In the genomic region with DNA sequence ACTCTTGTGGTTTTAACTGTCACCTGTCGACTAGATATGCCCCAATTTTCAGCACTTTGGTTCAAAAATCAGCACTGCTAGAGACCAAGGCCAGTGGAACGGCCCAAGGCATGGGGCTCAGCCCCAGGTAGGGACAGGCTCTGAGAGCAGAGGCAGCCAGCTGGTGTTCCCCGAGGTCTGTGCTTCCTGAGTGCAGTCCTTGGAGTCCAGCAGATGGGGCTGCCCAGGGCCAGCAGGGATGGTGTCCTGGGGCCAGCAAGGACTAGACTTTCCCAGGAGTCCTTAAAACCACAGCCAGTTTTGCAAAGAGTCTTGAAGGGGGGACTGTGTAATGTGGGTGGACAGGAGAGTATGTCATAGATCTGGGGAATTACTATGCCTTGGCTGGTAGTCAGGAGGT, we compare ENCODE assay signal across 25 cellular contexts. TPM values are rescaled to one million over a fixed set of nuclear protein-coding genes. Genes with fewer than 3 reads are reported as not detected.
DNase-seq lines count a peak whose midpoint lies in the region; ATAC-seq, FAIRE-seq and TF ChIP-seq lines count a peak whose summit lies in the region.
"Had no signal": no experiment of that assay in that cellular context is flagged by ENCODE, and none has a peak within 500 bp of the region (broad histone marks: within the 10 kb centered on the region; RNA-seq: fewer than 3 reads in every experiment).

No MANE protein-coding gene starts in this region.

- intact Hi-C loops in HepG2 (cut with micrococcal nuclease; ENCODE audit: unreplicated experiment) (no loop called here), right lobe of liver (cut with DNase I) (no loop called here)

- no peak overlapping the region for H2AFZ ChIP-seq in HepG2 (ENCODE audit: low read length)

- H3K9ac ChIP-seq in HepG2 (ENCODE audit: insufficient read depth, low read depth, low read length), result no peak overlapping the region

- TF ChIP-seq RAD21 in HepG2 (CRISPR knock-in tag; IDR thresholded peaks at IDR 0.05), result no peak

- H3K36me3 ChIP-seq in HepG2 (replicated peaks in 1 of 2; ENCODE audit: control insufficient read depth in 1 of 2, insufficient read depth in 2 of 2, low read length in 2 of 2) (no peaks in the 10 kb centered on the region), right lobe of liver (no peaks in the 10 kb centered on the region)

- no TSS peak for BruUV-seq in HepG2 (replicated peaks; lab: Mats Ljungman, UMichigan)

- no peak for FAIRE-seq in HepG2 (lab: Jason Lieb, UNC)
- FAIRE-seq: GM19239, H1 had no signal

- no peaks in the 10 kb centered on the region for H4K20me1 ChIP-seq in HepG2 (ENCODE audit: insufficient read depth, low read length)

- TF ChIP-seq CTCF in HepG2 (CRISPR knock-in tag; IDR thresholded peaks at IDR 0.05) (no peak), right lobe of liver (IDR thresholded peaks at IDR 0.05) (no peak), fibroblast of mammary gland (conservative IDR thresholded peaks at IDR 0.05; ENCODE audit: control insufficient read depth, insufficient read depth, low read depth, low read length) (no peak)

- TF ChIP-seq EP300 in HepG2 (IDR thresholded peaks at IDR 0.05; ENCODE audit: low read depth in 2 of 2, low read length in 2 of 2) (no peak), HepG2 (CRISPR knock-in tag; IDR thresholded peaks at IDR 0.05; ENCODE audit: borderline replicate concordance) (no peak)

- POLR2A ChIA-PET in HepG2 (lab: Yijun Ruan, JAX), result no interaction called here

- H3K79me2 ChIP-seq in HepG2 (ENCODE audit: insufficient read depth, low read length), result no peaks in the 10 kb centered on the region

- WGBS in HepG2 (ENCODE audit: low lambda C conversion rate), result 2% methylated on average over 3 of the region's 3 CpGs
- WGBS in right lobe of liver (ENCODE audit: insufficient coverage, low coverage, low lambda C conversion rate, missing lambda C conversion rate), result 44% methylated on average over 1 of the region's 3 CpGs

- TF ChIP-seq POLR2A in HepG2 (IDR thresholded peaks at IDR 0.05; ENCODE audit: insufficient read depth in 1 of 2, low read depth in 2 of 2, low read length in 2 of 2) (no peak), right lobe of liver (IDR thresholded peaks at IDR 0.05) (no peak)

- H3K9me3 ChIP-seq in HepG2 (ENCODE audit: low read length) (no peaks in the 10 kb centered on the region), right lobe of liver (no peaks in the 10 kb centered on the region)

- H3K27ac ChIP-seq in HepG2 (ENCODE audit: extremely low read length, insufficient read depth, low read length) (no peak overlapping the region), right lobe of liver (no peak overlapping the region)
- H3K27ac ChIP-seq: RWPE1 had no signal

- peaks cover 9% of the 10 kb centered on the region; the same call in 1 of the 2 replicates for H3K4me1 ChIP-seq in HepG2 (ENCODE audit: insufficient read depth, low read length)
- no peaks in the 10 kb centered on the region for H3K4me1 ChIP-seq in right lobe of liver

- H3K4me2 ChIP-seq in HepG2 (ENCODE audit: low read depth, low read length), result no peak overlapping the region

- no peak for DNase-seq in HepG2 (ENCODE audit: low spot score)
- no peak for DNase-seq in right lobe of liver
- peak; percentile 10 for DNase-seq in GM04504 (ENCODE audit: low read depth)
- peak; percentile 8 for DNase-seq in fibroblast of mammary gland (ENCODE audit: low read depth)
- no peak for DNase-seq in NCI-H2171 (lab: John Stamatoyannopoulos, UW)
- DNase-seq: C1 segment of cervical spinal cord; CD8-positive, alpha-beta T cell; EL; GF-D8; Kasumi-1; MM.1S; NCI-H1048; NCI-H1436; NCI-H187 treated with DMSO at 0.1 percent for 48 hours; NCI-H2227 treated with DMSO at 0.1 percent for 48 hours; NCI-H510A; NK-92 treated with Interleukin-12 subunit alpha and Interleukin-12 subunit beta, amount 100 ng/mL, for 24 hours; SIG-M5 had no signal

- in situ Hi-C loops in HepG2 (cut with HindIII; ENCODE audit: extremely low pct_ligation_motif_present, low pct_unique_long_range_greater_than_20kb), result no loop called here

- peak; percentile 55; the same call in 2 of the 3 replicates for ATAC-seq in HepG2
- ATAC-seq in right lobe of liver, result no peak
- no peak for ATAC-seq in HG03469 (IDR thresholded peaks at IDR 0.05; ENCODE audit: unreplicated experiment)
- ATAC-seq in HG03460 (IDR thresholded peaks at IDR 0.05; ENCODE audit: unreplicated experiment), result no peak
- ATAC-seq: CD8-positive, alpha-beta T cell; HCT116 had no signal

- no peak overlapping the region for H3K4me3 ChIP-seq in HepG2 (replicated peaks in 1 of 3; ENCODE audit: insufficient read depth in 1 of 3, low read depth in 2 of 3, low read length in 3 of 3)
- H3K4me3 ChIP-seq in right lobe of liver, result no peak overlapping the region
- no peak overlapping the region for H3K4me3 ChIP-seq in fibroblast of mammary gland (ENCODE audit: control insufficient read depth, low read depth, low read length)

- CTCF ChIA-PET in HepG2 (lab: Yijun Ruan, JAX; ENCODE audit: low intra/inter-chr PET ratio, low total read pairs), result no interaction called here

- peaks cover 0 to 5% of the 10 kb centered on the region in 2 experiments; a peak in 1 of 5 replicates for H3K27me3 ChIP-seq in HepG2 (ENCODE audit: control insufficient read depth in 1 of 2, insufficient read depth in 2 of 2, low read length in 2 of 2)
- no peaks in the 10 kb centered on the region for H3K27me3 ChIP-seq in right lobe of liver

TF ChIP-seq in HepG2, 621 proteins besides CTCF, POLR2A, EP300 and RAD21:
- TF ChIP-seq ZNF460 (CRISPR knock-in tag; IDR thresholded peaks at IDR 0.05; ENCODE audit: borderline replicate concordance) (no peak), SNAI1 (CRISPR knock-in tag; IDR thresholded peaks at IDR 0.05; ENCODE audit: borderline replicate concordance) (no peak), NONO (IDR thresholded peaks at IDR 0.05) (no peak), NONO (CRISPR knock-in tag; conservative IDR thresholded peaks at IDR 0.05) (no peak), ZNF598 (CRISPR knock-in tag; IDR thresholded peaks at IDR 0.05; ENCODE audit: borderline replicate concordance) (no peak), ZBTB1 (CRISPR knock-in tag; IDR thresholded peaks at IDR 0.05; ENCODE audit: borderline replicate concordance) (no peak), LCORL (IDR thresholded peaks at IDR 0.05) (no peak), LCORL (CRISPR knock-in tag; IDR thresholded peaks at IDR 0.05) (no peak)

RNA-seq across cellular contexts. Expression of gene POMC, which starts 56.3 kb away (rescaled TPM):
- total RNA-seq in HepG2 (2016; rRNA removed; fragmentation: Illumina TruSeq; extraction: Trizol) (not detected in 2 replicates), right lobe of liver (1 to 10 TPM in 2 of 6 experiments, under 1 TPM in 4; 0.30 to 1.6 (median 0.57) TPM)
- total RNA-seq in HepG2 (2016; cell fraction: cytosol; rRNA removed; fragmentation: Illumina TruSeq; extraction: Trizol; ENCODE audit: low read depth), result not detected in 2 replicates
- total RNA-seq in HepG2 (2016; cell fraction: insoluble cytoplasmic fraction; rRNA removed; fragmentation: Illumina TruSeq; extraction: Trizol), result not detected in 2 replicates
- total RNA-seq in HepG2 (2016; cell fraction: membrane; rRNA removed; fragmentation: Illumina TruSeq; extraction: Trizol), result not detected in 2 replicates
- total RNA-seq in HepG2 (2016; cell fraction: nucleus; rRNA removed; fragmentation: Illumina TruSeq; extraction: Trizol), result not detected in 2 replicates
- polyA plus RNA-seq in HepG2 (2011; rRNA removed), result not detected in 2 replicates
- polyA plus RNA-seq in HepG2 (2011; cell fraction: cytosol; rRNA removed), result not detected in 2 replicates
- polyA plus RNA-seq in HepG2 (2011; cell fraction: nucleus; rRNA removed), result not detected in 2 replicates
- not detected in 2 replicates for polyA plus RNA-seq in HepG2 (2012)
- polyA plus RNA-seq in HepG2 (2016; cell fraction: cytosol; fragmentation: Illumina TruSeq; extraction: Trizol; ENCODE audit: low read depth), result not detected in 2 replicates
- polyA plus RNA-seq in HepG2 (2016; cell fraction: insoluble cytoplasmic fraction; fragmentation: Illumina TruSeq; extraction: Trizol; ENCODE audit: low read depth), result not detected in 2 replicates
- polyA plus RNA-seq in HepG2 (2016; cell fraction: membrane; fragmentation: Illumina TruSeq; extraction: Trizol; ENCODE audit: low read depth), result not detected in 2 replicates
- not detected in 2 replicates for polyA plus RNA-seq in HepG2 (2016; cell fraction: nucleus; fragmentation: Illumina TruSeq; extraction: Trizol; ENCODE audit: insufficient read depth, low read depth)
- not detected in 2 replicates for polyA minus RNA-seq in HepG2 (2011; rRNA and poly(A)+ RNA removed; ENCODE audit: low replicate concordance)
- polyA minus RNA-seq in HepG2 (2011; cell fraction: cytosol; rRNA and poly(A)+ RNA removed), result not detected in 2 replicates
- not detected in 2 replicates for polyA minus RNA-seq in HepG2 (2011; cell fraction: nucleus; rRNA and poly(A)+ RNA removed)
- total RNA-seq: A673 had no signal

Comparison
In these comparisons a context has a peak if more than half of its experiments do, and no peak if none do; other contexts are left out.
1. DNase-seq: peak in GM04504 (single experiment) and fibroblast of mammary gland (single experiment); none in HepG2 (single experiment), right lobe of liver (0 of 3) and NCI-H2171 (single experiment).